ENCODE assay signal across 1 cellular context in the genomic region with DNA sequence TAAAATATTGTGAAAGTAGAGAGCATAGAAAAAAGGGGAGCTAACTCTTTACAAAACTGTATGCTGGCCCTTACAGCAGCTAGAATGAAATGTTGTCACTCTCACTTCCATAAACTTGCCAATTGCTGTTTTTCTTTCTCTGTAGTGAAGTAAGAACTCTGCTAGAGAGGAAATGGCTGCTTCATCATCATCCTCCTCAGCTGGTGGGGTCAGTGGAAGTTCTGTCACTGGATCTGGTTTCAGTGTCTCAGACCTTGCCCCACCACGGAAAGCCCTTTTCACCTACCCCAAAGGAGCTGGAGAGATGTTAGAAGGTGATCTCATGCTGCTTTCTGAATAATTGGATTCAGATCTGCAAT.
TF ChIP-seq lines count a peak whose summit lies in the region.

No MANE protein-coding gene starts in this region.

TF ChIP-seq in GM23338, 12 proteins besides CTCF, POLR2A, EP300 and RAD21:
- TF ChIP-seq, protein P1, sequence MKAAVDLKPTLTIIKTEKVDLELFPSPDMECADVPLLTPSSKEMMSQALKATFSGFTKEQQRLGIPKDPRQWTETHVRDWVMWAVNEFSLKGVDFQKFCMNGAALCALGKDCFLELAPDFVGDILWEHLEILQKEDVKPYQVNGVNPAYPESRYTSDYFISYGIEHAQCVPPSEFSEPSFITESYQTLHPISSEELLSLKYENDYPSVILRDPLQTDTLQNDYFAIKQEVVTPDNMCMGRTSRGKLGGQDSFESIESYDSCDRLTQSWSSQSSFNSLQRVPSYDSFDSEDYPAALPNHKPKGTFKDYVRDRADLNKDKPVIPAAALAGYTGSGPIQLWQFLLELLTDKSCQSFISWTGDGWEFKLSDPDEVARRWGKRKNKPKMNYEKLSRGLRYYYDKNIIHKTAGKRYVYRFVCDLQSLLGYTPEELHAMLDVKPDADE (IDR thresholded peaks at IDR 0.05) = no peak
- no peak for TF ChIP-seq EZH2phosphoT487 (IDR thresholded peaks at IDR 0.05; ENCODE audit: unreplicated experiment)
- no peak for TF ChIP-seq ZNF331 (CRISPR knock-in tag; IDR thresholded peaks at IDR 0.05; ENCODE audit: low read depth)
- TF ChIP-seq NANOG (IDR thresholded peaks at IDR 0.05; ENCODE audit: borderline replicate concordance) = no peak
- TF ChIP-seq, protein P2, sequence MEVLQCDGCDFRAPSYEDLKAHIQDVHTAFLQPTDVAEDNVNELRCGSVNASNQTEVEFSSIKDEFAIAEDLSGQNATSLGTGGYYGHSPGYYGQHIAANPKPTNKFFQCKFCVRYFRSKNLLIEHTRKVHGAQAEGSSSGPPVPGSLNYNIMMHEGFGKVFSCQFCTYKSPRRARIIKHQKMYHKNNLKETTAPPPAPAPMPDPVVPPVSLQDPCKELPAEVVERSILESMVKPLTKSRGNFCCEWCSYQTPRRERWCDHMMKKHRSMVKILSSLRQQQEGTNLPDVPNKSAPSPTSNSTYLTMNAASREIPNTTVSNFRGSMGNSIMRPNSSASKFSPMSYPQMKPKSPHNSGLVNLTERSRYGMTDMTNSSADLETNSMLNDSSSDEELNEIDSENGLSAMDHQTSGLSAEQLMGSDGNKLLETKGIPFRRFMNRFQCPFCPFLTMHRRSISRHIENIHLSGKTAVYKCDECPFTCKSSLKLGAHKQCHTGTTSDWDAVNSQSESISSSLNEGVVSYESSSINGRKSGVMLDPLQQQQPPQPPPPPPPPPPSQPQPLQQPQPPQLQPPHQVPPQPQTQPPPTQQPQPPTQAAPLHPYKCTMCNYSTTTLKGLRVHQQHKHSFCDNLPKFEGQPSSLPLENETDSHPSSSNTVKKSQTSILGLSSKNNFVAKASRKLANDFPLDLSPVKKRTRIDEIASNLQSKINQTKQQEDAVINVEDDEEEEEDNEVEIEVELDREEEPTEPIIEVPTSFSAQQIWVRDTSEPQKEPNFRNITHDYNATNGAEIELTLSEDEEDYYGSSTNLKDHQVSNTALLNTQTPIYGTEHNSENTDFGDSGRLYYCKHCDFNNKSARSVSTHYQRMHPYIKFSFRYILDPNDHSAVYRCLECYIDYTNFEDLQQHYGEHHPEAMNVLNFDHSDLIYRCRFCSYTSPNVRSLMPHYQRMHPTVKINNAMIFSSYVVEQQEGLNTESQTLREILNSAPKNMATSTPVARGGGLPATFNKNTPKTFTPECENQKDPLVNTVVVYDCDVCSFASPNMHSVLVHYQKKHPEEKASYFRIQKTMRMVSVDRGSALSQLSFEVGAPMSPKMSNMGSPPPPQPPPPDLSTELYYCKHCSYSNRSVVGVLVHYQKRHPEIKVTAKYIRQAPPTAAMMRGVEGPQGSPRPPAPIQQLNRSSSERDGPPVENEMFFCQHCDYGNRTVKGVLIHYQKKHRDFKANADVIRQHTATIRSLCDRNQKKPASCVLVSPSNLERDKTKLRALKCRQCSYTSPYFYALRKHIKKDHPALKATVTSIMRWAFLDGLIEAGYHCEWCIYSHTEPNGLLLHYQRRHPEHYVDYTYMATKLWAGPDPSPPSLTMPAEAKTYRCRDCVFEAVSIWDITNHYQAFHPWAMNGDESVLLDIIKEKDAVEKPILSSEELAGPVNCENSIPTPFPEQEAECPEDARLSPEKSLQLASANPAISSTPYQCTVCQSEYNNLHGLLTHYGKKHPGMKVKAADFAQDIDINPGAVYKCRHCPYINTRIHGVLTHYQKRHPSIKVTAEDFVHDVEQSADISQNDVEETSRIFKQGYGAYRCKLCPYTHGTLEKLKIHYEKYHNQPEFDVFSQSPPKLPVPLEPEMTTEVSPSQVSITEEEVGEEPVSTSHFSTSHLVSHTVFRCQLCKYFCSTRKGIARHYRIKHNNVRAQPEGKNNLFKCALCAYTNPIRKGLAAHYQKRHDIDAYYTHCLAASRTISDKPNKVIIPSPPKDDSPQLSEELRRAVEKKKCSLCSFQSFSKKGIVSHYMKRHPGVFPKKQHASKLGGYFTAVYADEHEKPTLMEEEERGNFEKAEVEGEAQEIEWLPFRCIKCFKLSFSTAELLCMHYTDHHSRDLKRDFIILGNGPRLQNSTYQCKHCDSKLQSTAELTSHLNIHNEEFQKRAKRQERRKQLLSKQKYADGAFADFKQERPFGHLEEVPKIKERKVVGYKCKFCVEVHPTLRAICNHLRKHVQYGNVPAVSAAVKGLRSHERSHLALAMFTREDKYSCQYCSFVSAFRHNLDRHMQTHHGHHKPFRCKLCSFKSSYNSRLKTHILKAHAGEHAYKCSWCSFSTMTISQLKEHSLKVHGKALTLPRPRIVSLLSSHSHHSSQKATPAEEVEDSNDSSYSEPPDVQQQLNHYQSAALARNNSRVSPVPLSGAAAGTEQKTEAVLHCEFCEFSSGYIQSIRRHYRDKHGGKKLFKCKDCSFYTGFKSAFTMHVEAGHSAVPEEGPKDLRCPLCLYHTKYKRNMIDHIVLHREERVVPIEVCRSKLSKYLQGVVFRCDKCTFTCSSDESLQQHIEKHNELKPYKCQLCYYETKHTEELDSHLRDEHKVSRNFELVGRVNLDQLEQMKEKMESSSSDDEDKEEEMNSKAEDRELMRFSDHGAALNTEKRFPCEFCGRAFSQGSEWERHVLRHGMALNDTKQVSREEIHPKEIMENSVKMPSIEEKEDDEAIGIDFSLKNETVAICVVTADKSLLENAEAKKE (CRISPR knock-in tag; IDR thresholded peaks at IDR 0.05) = no peak
- TF ChIP-seq EZH2 (IDR thresholded peaks at IDR 0.05; ENCODE audit: low read depth, unreplicated experiment) = no peak
- TF ChIP-seq ZNF114 (CRISPR knock-in tag; IDR thresholded peaks at IDR 0.05) = no peak
